9 cellular contexts compared by ENCODE assay signal in genomic region chr6:87483929-87484328, GRCh38. TPM values are rescaled to one million over a fixed set of nuclear protein-coding genes. Genes with fewer than 3 reads are reported as not detected.
DNase-seq lines count a peak whose midpoint lies in the region; ATAC-seq, FAIRE-seq and TF ChIP-seq lines count a peak whose summit lies in the region.
"Had no signal": no experiment of that assay in that cellular context is flagged by ENCODE, and none has a peak within 500 bp of the region (broad histone marks: within the 10 kb centered on the region; RNA-seq: fewer than 3 reads in every experiment).

No MANE protein-coding gene starts in this region.

- H3K36me3 ChIP-seq in DND-41 (ENCODE audit: insufficient read depth, low read length) (no peaks in the 10 kb centered on the region), tibial artery (peaks cover 0 to 11% (median 4%) of the 10 kb centered on the region in 3 donors)

- CTCF ChIA-PET in activated CD8-positive, alpha-beta T cell treated with anti-CD3 and anti-CD28 coated beads for 36 hours (lab: Charles Lee) = interaction anchor here (0.9 kb wide), 2 partner anchors 10 to 23 kb away, joined by 3 read pairs; no protein-coding TSS in a partner anchor

- H3K9ac ChIP-seq in DND-41 (ENCODE audit: low read depth, low read length) = no peak overlapping the region

- H3K27ac ChIP-seq in DND-41 (ENCODE audit: low read length) = no peak overlapping the region
- H3K27ac ChIP-seq in dorsolateral prefrontal cortex = no peak overlapping the region
- no peak overlapping the region for H3K27ac ChIP-seq in tibial artery

- H3K4me1 Mint-ChIP-seq in activated CD8-positive, alpha-beta T cell treated with anti-CD3 and anti-CD28 coated beads for 36 hours (ENCODE audit: low read depth) = peaks cover 4% of the 10 kb centered on the region
- peaks cover 2% of the 10 kb centered on the region for H3K4me1 Mint-ChIP-seq in activated T-helper 2 cell treated with anti-CD3 and anti-CD28 coated beads, Interferon-gamma antibody, Interleukin-2, Interleukin-4, amounts not matched to agents 10 μg/mL and 5 μg/mL and 100 μg/mL, durations not matched to agents 14 hours and 24 hours and 36 hours (ENCODE audit: low read depth)

- POLR2A ChIA-PET in activated CD8-positive, alpha-beta T cell treated with anti-CD3 and anti-CD28 coated beads for 36 hours (lab: Charles Lee) = interaction anchor here (0.7 kb wide), 1 partner anchor 9 kb away, joined by 3 read pairs; no protein-coding TSS in a partner anchor

- H3K27me3 Mint-ChIP-seq in activated CD8-positive, alpha-beta T cell treated with anti-CD3 and anti-CD28 coated beads for 36 hours = no peaks in the 10 kb centered on the region
- H3K27me3 Mint-ChIP-seq in activated T-helper 2 cell treated with anti-CD3 and anti-CD28 coated beads, Interferon-gamma antibody, Interleukin-2, Interleukin-4, amounts not matched to agents 10 μg/mL and 5 μg/mL and 100 μg/mL, durations not matched to agents 14 hours and 24 hours and 36 hours (ENCODE audit: low read depth) = no peaks in the 10 kb centered on the region

- TF ChIP-seq CTCF in DND-41 (IDR thresholded peaks at IDR 0.05; ENCODE audit: borderline replicate concordance, extremely low read depth, low read length, poor library complexity, severe bottlenecking) = peak; percentile 48
- peak; percentile 45 for TF ChIP-seq CTCF in activated CD8-positive, alpha-beta T cell treated with anti-CD3 and anti-CD28 coated beads for 36 hours (IDR thresholded peaks at IDR 0.05)
- peak in 4 of 56 donors; percentile 5 to 15 (median 10) for TF ChIP-seq CTCF in dorsolateral prefrontal cortex (IDR thresholded peaks at IDR 0.05 in 54 of 56, conservative IDR thresholded peaks at IDR 0.05 in 2 of 56; ENCODE audit: low read depth in 1 of 56, partially characterized antibody in 56 of 56)
- TF ChIP-seq CTCF in tibial artery (IDR thresholded peaks at IDR 0.05) = no peak

- DNase-seq in DND-41 (peak; percentile 51), HTR-8/SVneo (ENCODE audit: insufficient read length, low spot score) (no peak), kidney glomerular epithelial cell (lab: John Stamatoyannopoulos, UW) (peak; percentile 21), dorsolateral prefrontal cortex (no peak), tibial artery (no peak)
- peak; percentile 60 for DNase-seq in activated CD8-positive, alpha-beta T cell treated with anti-CD3 and anti-CD28 coated beads for 36 hours
- DNase-seq in activated T-helper 2 cell treated with anti-CD3 and anti-CD28 coated beads, Interferon-gamma antibody, Interleukin-2, Interleukin-4, amounts not matched to agents 10 μg/mL and 5 μg/mL and 100 μg/mL, durations not matched to agents 14 hours and 24 hours and 36 hours (ENCODE audit: low spot score) = no peak
- DNase-seq: NCI-H1436 treated with DMSO at 0.1 percent for 48 hours had no signal

- no peaks in the 10 kb centered on the region for H3K9me3 ChIP-seq in DND-41 (ENCODE audit: insufficient read depth, low read length, severe bottlenecking)
- no peaks in the 10 kb centered on the region for H3K9me3 ChIP-seq in tibial artery

- no peak overlapping the region for H3K4me3 Mint-ChIP-seq in activated CD8-positive, alpha-beta T cell treated with anti-CD3 and anti-CD28 coated beads for 36 hours
- no peak overlapping the region for H3K4me3 Mint-ChIP-seq in activated T-helper 2 cell treated with anti-CD3 and anti-CD28 coated beads, Interferon-gamma antibody, Interleukin-2, Interleukin-4, amounts not matched to agents 10 μg/mL and 5 μg/mL and 100 μg/mL, durations not matched to agents 14 hours and 24 hours and 36 hours (ENCODE audit: low read depth)

- H3K79me2 ChIP-seq in DND-41 (ENCODE audit: insufficient read depth, low read length) = no peaks in the 10 kb centered on the region

- peak; percentile 28 for FAIRE-seq in HTR-8/SVneo (lab: Jason Lieb, UNC)

- intact Hi-C loops in activated CD8-positive, alpha-beta T cell treated with anti-CD3 and anti-CD28 coated beads for 36 hours (cut with micrococcal nuclease) = no loop called here
- intact Hi-C loops in dorsolateral prefrontal cortex (cut with DNase I) (no loop called here), tibial artery (cut with DNase I; ENCODE audit: low total_unique reads) (no loop called here)
- intact Hi-C loops in activated T-helper 2 cell treated with anti-CD3 and anti-CD28 coated beads, Interferon-gamma antibody, Interleukin-2, Interleukin-4, amounts not matched to agents 10 μg/mL and 5 μg/mL and 100 μg/mL, durations not matched to agents 14 hours and 24 hours and 36 hours (cut with micrococcal nuclease) = no loop called here

- no peak overlapping the region for H3K27ac Mint-ChIP-seq in activated CD8-positive, alpha-beta T cell treated with anti-CD3 and anti-CD28 coated beads for 36 hours
- no peak overlapping the region for H3K27ac Mint-ChIP-seq in activated T-helper 2 cell treated with anti-CD3 and anti-CD28 coated beads, Interferon-gamma antibody, Interleukin-2, Interleukin-4, amounts not matched to agents 10 μg/mL and 5 μg/mL and 100 μg/mL, durations not matched to agents 14 hours and 24 hours and 36 hours

- no peaks in the 10 kb centered on the region for H3K9me3 Mint-ChIP-seq in activated CD8-positive, alpha-beta T cell treated with anti-CD3 and anti-CD28 coated beads for 36 hours
- H3K9me3 Mint-ChIP-seq in activated T-helper 2 cell treated with anti-CD3 and anti-CD28 coated beads, Interferon-gamma antibody, Interleukin-2, Interleukin-4, amounts not matched to agents 10 μg/mL and 5 μg/mL and 100 μg/mL, durations not matched to agents 14 hours and 24 hours and 36 hours = no peaks in the 10 kb centered on the region

- H3K27me3 ChIP-seq in DND-41 (ENCODE audit: insufficient read depth, low read length, poor library complexity) = no peaks in the 10 kb centered on the region
- no peaks in the 10 kb centered on the region for H3K27me3 ChIP-seq in dorsolateral prefrontal cortex
- no peaks in the 10 kb centered on the region for H3K27me3 ChIP-seq in tibial artery

- H3K4me2 ChIP-seq in DND-41 (ENCODE audit: insufficient read depth, low read length) = no peak overlapping the region

- H4K20me1 ChIP-seq in DND-41 (ENCODE audit: insufficient read depth, low read length) = no peaks in the 10 kb centered on the region

- H2AFZ ChIP-seq in DND-41 (ENCODE audit: low read depth, low read length) = no peak overlapping the region

- H3K4me1 ChIP-seq in DND-41 (ENCODE audit: insufficient read depth, low read length) = no peaks in the 10 kb centered on the region
- H3K4me1 ChIP-seq in tibial artery = no peaks in the 10 kb centered on the region

- ATAC-seq in DND-41 (ENCODE audit: insufficient read depth, low read depth) (peak; percentile 81), HG02623 (IDR thresholded peaks at IDR 0.05; ENCODE audit: unreplicated experiment) (no peak)
- ATAC-seq in activated CD8-positive, alpha-beta T cell treated with anti-CD3 and anti-CD28 coated beads for 36 hours = peak; percentile 66

- no peak overlapping the region for H3K4me3 ChIP-seq in DND-41 (ENCODE audit: low read depth in 1 of 2, low read length in 2 of 2)
- H3K4me3 ChIP-seq in dorsolateral prefrontal cortex = no peak overlapping the region
- H3K4me3 ChIP-seq in tibial artery = no peak overlapping the region

- H3K36me3 Mint-ChIP-seq in activated CD8-positive, alpha-beta T cell treated with anti-CD3 and anti-CD28 coated beads for 36 hours (ENCODE audit: low read depth) = peaks cover 3% of the 10 kb centered on the region
- H3K36me3 Mint-ChIP-seq in activated T-helper 2 cell treated with anti-CD3 and anti-CD28 coated beads, Interferon-gamma antibody, Interleukin-2, Interleukin-4, amounts not matched to agents 10 μg/mL and 5 μg/mL and 100 μg/mL, durations not matched to agents 14 hours and 24 hours and 36 hours (ENCODE audit: low read depth) = peaks cover 18% of the 10 kb centered on the region

RNA-seq across cellular contexts. Expression of gene SLC35A1, which starts 11.2 kb away (rescaled TPM):
- total RNA-seq in activated CD8-positive, alpha-beta T cell treated with anti-CD3 and anti-CD28 coated beads for 36 hours = 1 to 10 TPM; 7.7 to 7.9 TPM
- total RNA-seq in dorsolateral prefrontal cortex = 10 to 100 TPM in 119 of 120 experiments, 1 to 10 TPM in 1; 9.8 to 34.1 (median 22.8) TPM
- 10.5 and 11.1 TPM in 2 replicates for total RNA-seq in activated T-helper 2 cell treated with anti-CD3 and anti-CD28 coated beads, Interferon-gamma antibody, Interleukin-2, Interleukin-4, amounts not matched to agents 10 μg/mL and 5 μg/mL and 100 μg/mL, durations not matched to agents 14 hours and 24 hours and 36 hours

Comparison
In these comparisons a context has a peak if more than half of its experiments do, and no peak if none do; other contexts are left out.
1. DNase-seq: peak in DND-41 (single experiment), activated CD8-positive, alpha-beta T cell treated with anti-CD3 and anti-CD28 coated beads for 36 hours (single experiment) and kidney glomerular epithelial cell (single experiment); none in HTR-8/SVneo (single experiment), dorsolateral prefrontal cortex (0 of 10), activated T-helper 2 cell treated with anti-CD3 and anti-CD28 coated beads, Interferon-gamma antibody, Interleukin-2, Interleukin-4, amounts not matched to agents 10 μg/mL and 5 μg/mL and 100 μg/mL, durations not matched to agents 14 hours and 24 hours and 36 hours (single experiment) and tibial artery (0 of 2).
2. CTCF ChIP-seq: peak in DND-41 (single experiment) and activated CD8-positive, alpha-beta T cell treated with anti-CD3 and anti-CD28 coated beads for 36 hours (single experiment); none in tibial artery (0 of 2).